9 cellular contexts compared by ENCODE assay signal in the genomic region with DNA sequence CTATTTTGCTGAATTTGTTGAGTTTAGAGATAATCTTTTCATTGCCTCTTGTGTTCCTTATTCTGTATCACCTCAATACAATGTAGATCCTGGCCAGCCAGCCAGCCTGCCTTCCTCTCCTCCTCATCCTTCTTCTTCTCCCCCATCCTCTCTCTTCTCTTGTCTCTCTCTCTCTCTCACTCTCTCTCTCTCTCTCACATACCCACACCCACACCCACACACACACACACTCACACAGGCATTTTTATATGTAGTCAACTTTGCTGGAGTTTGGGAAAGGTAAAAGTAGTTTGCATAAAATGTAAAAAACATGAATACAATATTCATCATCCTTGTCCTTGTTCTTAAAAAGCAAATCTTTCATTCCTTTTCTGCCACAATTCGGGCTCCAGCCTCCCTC.
DNase-seq lines count a peak whose midpoint lies in the region; ATAC-seq and TF ChIP-seq lines count a peak whose summit lies in the region.
"Had no signal": no experiment of that assay in that cellular context is flagged by ENCODE, and none has a peak within 500 bp of the region (broad histone marks: within the 10 kb centered on the region; RNA-seq: fewer than 3 reads in every experiment).

No MANE protein-coding gene starts in this region.

- H3K4me1 ChIP-seq in heart right ventricle (peaks cover 0 to 60% (median 6%) of the 10 kb centered on the region in 9 donors), uterus (no peaks in the 10 kb centered on the region)

- TF ChIP-seq CTCF in heart right ventricle (IDR thresholded peaks at IDR 0.05) (no peak), coronary artery (IDR thresholded peaks at IDR 0.05) (no peak), uterus (IDR thresholded peaks at IDR 0.05) (no peak)

- no peak for TF ChIP-seq POLR2A in uterus (IDR thresholded peaks at IDR 0.05)

- H3K36me3 ChIP-seq in heart right ventricle: no peaks in the 10 kb centered on the region
- no peaks in the 10 kb centered on the region for H3K36me3 ChIP-seq in uterus

- DNase-seq in heart right ventricle (no peak), left ventricle myocardium superior (no peak), coronary artery (ENCODE audit: low spot score) (no peak), naive B cell (no peak), uterus (no peak), dermis blood vessel endothelial cell (no peak)
- no peak for DNase-seq in effector memory CD8-positive, alpha-beta T cell
- DNase-seq: NCI-H1417 treated with DMSO at 0.1 percent for 48 hours had no signal

- H3K9me3 ChIP-seq in heart right ventricle: no peaks in the 10 kb centered on the region
- no peaks in the 10 kb centered on the region for H3K9me3 ChIP-seq in uterus

- no peaks in the 10 kb centered on the region for H3K27me3 ChIP-seq in heart right ventricle
- no peaks in the 10 kb centered on the region for H3K27me3 ChIP-seq in uterus

- H3K4me3 ChIP-seq in heart right ventricle: peak overlapping the region in 6 of 10 donors; percentile 18 to 55 (median 52)
- H3K4me3 ChIP-seq in coronary artery: peak overlapping the region; percentile 57
- peak overlapping the region; percentile 21 to 38 for H3K4me3 ChIP-seq in uterus

- WGBS in heart right ventricle, 2 donors: 16 to 25% methylated on average over 1 of the region's 1 CpG

- peak overlapping the region; percentile 79 to 95 (median 86) for H3K4me3 Mint-ChIP-seq in naive B cell
- peak overlapping the region in 1 of 2 donors; percentile 58 for H3K4me3 Mint-ChIP-seq in effector memory CD8-positive, alpha-beta T cell

- no peaks in the 10 kb centered on the region for H3K36me3 Mint-ChIP-seq in naive B cell
- H3K36me3 Mint-ChIP-seq in effector memory CD8-positive, alpha-beta T cell (ENCODE audit: insufficient read depth): no peaks in the 10 kb centered on the region

- intact Hi-C loops in heart right ventricle (cut with DNase I): loop anchor here in 3 of 10 donors (5.0 to 10.0 kb wide), 3 partner anchors 50 to 58 kb away; no protein-coding TSS in a partner anchor
- intact Hi-C loops in left ventricle myocardium superior (cut with micrococcal nuclease): no loop called here
- intact Hi-C loops in uterus (cut with DNase I; ENCODE audit: low total_unique reads): no loop called here

- peak overlapping the region in 9 of 10 donors; percentile 8 to 96 (median 87) for H3K27ac ChIP-seq in heart right ventricle
- H3K27ac ChIP-seq in coronary artery: peak overlapping the region; percentile 68 to 79
- H3K27ac ChIP-seq in uterus: peak overlapping the region; percentile 81 to 96

- no peaks in the 10 kb centered on the region for H3K9me3 Mint-ChIP-seq in naive B cell
- no peaks in the 10 kb centered on the region for H3K9me3 Mint-ChIP-seq in effector memory CD8-positive, alpha-beta T cell

- H3K27ac Mint-ChIP-seq in naive B cell: peak overlapping the region; percentile 94 to 97 (median 96)
- peak overlapping the region in 1 of 2 donors; percentile 90 for H3K27ac Mint-ChIP-seq in effector memory CD8-positive, alpha-beta T cell

- H3K27me3 Mint-ChIP-seq in naive B cell: no peaks in the 10 kb centered on the region
- no peaks in the 10 kb centered on the region for H3K27me3 Mint-ChIP-seq in effector memory CD8-positive, alpha-beta T cell

- peaks cover 49 to 61% (median 52%) of the 10 kb centered on the region in 3 donors for H3K4me1 Mint-ChIP-seq in naive B cell
- H3K4me1 Mint-ChIP-seq in effector memory CD8-positive, alpha-beta T cell (ENCODE audit: low read depth in 2 of 2): peaks cover 7 to 22% of the 10 kb centered on the region in 2 donors

- ATAC-seq in heart right ventricle (no peak), left ventricle myocardium superior (no peak), naive B cell (ENCODE audit: low read depth in 2 of 2) (no peak), HG03159 (IDR thresholded peaks at IDR 0.05; ENCODE audit: unreplicated experiment) (no peak)
- ATAC-seq in effector memory CD8-positive, alpha-beta T cell (replicated peaks): no peak
